In the genomic region with DNA sequence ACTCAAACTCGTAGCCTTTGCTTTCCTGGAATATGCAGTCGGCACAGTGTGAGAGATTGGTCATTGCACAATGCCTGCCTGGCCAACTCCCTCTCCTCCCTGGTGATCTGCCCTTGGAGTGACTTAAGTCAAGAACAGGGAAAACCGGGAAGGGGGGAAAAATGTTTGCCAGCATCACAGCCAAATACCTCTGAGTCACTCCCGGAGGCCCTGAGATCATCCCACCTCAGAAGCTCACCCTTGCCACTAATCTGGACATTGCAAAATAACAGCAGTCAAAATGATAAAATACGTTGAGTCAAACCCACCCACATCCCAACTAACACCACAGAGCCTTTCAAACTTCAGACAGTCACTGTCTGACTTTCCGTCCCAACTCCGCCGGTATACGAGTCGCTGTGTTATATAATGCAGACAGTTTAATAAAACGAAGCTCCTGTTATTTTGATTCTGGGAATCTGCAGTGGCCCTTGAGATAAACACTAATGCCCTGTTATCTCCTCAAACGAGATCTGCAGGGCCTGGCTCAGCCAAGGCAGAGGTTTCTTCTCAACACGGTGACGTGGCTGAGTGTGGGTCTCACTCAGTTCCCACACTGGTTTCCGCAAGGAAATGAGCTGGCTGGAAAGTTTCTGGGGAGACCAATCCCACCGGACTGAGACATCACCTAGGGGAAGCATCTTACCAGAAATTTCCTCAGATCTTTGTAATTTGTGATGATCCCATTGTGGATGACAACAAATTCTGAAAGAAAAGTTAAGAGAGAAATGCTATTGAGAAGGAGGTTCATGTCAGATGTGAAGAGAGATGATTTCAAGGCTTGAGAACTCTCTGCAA, we compare ENCODE assay signal across 1 cellular context.
A peak's percentile ranks its signal among the peaks of the same experiment; 100 is the strongest.
TF ChIP-seq lines count a peak whose summit lies in the region.

No MANE protein-coding gene starts in this region.

TF ChIP-seq in HCT116, 20 proteins besides CTCF, POLR2A, EP300 and RAD21 (continued from another document):
- TF ChIP-seq SRF (IDR thresholded peaks at IDR 0.05; ENCODE audit: low read depth) (no peak), YY1 (IDR thresholded peaks at IDR 0.05; ENCODE audit: extremely low read depth, insufficient replicate concordance, low read depth, low read length) (no peak), ZFX (IDR thresholded peaks at IDR 0.05) (no peak), EZH2 (IDR thresholded peaks at IDR 0.05) (no peak), CEBPB (IDR thresholded peaks at IDR 0.05; ENCODE audit: low read depth) (peak; percentile 97), EGR1 (IDR thresholded peaks at IDR 0.05; ENCODE audit: low read depth) (peak; percentile 44; the same call in 1 of the 2 replicates)
- TF ChIP-seq, protein P1, sequence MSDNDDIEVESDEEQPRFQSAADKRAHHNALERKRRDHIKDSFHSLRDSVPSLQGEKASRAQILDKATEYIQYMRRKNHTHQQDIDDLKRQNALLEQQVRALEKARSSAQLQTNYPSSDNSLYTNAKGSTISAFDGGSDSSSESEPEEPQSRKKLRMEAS (IDR thresholded peaks at IDR 0.05), result no peak
- TF ChIP-seq, protein P2, sequence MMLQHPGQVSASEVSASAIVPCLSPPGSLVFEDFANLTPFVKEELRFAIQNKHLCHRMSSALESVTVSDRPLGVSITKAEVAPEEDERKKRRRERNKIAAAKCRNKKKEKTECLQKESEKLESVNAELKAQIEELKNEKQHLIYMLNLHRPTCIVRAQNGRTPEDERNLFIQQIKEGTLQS (IDR thresholded peaks at IDR 0.05), result no peak
- TF ChIP-seq, protein P3, sequence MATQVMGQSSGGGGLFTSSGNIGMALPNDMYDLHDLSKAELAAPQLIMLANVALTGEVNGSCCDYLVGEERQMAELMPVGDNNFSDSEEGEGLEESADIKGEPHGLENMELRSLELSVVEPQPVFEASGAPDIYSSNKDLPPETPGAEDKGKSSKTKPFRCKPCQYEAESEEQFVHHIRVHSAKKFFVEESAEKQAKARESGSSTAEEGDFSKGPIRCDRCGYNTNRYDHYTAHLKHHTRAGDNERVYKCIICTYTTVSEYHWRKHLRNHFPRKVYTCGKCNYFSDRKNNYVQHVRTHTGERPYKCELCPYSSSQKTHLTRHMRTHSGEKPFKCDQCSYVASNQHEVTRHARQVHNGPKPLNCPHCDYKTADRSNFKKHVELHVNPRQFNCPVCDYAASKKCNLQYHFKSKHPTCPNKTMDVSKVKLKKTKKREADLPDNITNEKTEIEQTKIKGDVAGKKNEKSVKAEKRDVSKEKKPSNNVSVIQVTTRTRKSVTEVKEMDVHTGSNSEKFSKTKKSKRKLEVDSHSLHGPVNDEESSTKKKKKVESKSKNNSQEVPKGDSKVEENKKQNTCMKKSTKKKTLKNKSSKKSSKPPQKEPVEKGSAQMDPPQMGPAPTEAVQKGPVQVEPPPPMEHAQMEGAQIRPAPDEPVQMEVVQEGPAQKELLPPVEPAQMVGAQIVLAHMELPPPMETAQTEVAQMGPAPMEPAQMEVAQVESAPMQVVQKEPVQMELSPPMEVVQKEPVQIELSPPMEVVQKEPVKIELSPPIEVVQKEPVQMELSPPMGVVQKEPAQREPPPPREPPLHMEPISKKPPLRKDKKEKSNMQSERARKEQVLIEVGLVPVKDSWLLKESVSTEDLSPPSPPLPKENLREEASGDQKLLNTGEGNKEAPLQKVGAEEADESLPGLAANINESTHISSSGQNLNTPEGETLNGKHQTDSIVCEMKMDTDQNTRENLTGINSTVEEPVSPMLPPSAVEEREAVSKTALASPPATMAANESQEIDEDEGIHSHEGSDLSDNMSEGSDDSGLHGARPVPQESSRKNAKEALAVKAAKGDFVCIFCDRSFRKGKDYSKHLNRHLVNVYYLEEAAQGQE (IDR thresholded peaks at IDR 0.05; ENCODE audit: low read depth), result no peak
TF ChIP-seq in HCT116: peak in this region for 8.
